ENCODE assay signal across 9 cellular contexts in the genomic region with DNA sequence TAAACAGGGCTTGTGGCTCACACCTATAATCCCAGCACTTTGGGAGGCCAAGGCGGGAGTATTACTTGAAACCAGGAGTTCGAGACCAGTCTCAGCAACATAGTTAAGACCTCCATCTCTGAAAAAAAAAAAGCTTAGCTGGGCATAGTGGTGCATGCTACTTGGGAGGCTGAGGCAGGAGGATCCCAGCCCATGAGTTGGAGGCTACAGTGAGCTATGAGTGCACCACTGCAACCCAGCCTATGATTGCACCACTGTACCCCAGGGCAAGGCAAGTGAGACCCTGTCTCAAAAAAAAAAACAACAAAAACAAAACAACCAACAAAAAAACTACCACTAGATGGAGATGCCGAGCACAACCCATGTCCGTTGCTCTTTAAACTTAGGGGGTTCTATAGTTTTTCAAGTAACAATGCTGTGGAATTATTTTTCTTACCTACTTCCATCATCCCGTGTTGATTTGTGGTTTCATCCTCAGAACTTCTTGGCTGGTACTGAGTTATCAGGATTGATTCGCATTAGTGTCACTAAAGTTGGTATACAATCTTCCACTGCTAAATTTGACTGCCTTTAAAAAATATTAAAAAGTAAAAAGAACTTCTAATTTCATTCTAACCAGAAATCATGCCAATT. TPM values are rescaled to one million over a fixed set of nuclear protein-coding genes. Genes with fewer than 3 reads are reported as not detected.
DNase-seq lines count a peak whose midpoint lies in the region; ATAC-seq and TF ChIP-seq lines count a peak whose summit lies in the region.
"Had no signal": no experiment of that assay in that cellular context is flagged by ENCODE, and none has a peak within 500 bp of the region (broad histone marks: within the 10 kb centered on the region; RNA-seq: fewer than 3 reads in every experiment).

No MANE protein-coding gene starts in this region.

- no peak overlapping the region for H2AFZ ChIP-seq in mammary epithelial cell (ENCODE audit: low read depth, low read length)

- DNase-seq in AG08395 (ENCODE audit: low spot score), result peak; percentile 49
- peak; percentile 57 for DNase-seq in ELF-1 (ENCODE audit: low read depth, low spot score)
- DNase-seq in NCI-H2107 treated with DMSO at 0.1 percent for 48 hours (lab: John Stamatoyannopoulos, UW; ENCODE audit: unreplicated experiment), result peak; percentile 58
- DNase-seq in mammary epithelial cell, result no peak
- DNase-seq in naive thymus-derived CD8-positive, alpha-beta T cell, result peak in 3 of 10 donors; percentile 62 to 64 (median 63)
- no peak for DNase-seq in activated CD4-positive, alpha-beta T cell treated with anti-CD3 and anti-CD28 coated beads, Interleukin-2, amount 50 U/mL, for 48 hours
- no peak for DNase-seq in effector CD8-positive, alpha-beta T cell (lab: John Stamatoyannopoulos, UW)

- no peaks in the 10 kb centered on the region for H3K27me3 Mint-ChIP-seq in naive thymus-derived CD8-positive, alpha-beta T cell

- H3K27ac ChIP-seq in mammary epithelial cell (ENCODE audit: insufficient read depth, low read depth, low read length), result no peak overlapping the region

- POLR2A ChIA-PET in naive thymus-derived CD8-positive, alpha-beta T cell (lab: Charles Lee), result interaction anchor here (0.7 to 5.5 kb wide), 7 partner anchors 9 to 49 kb away, joined by 3 to 41 read pairs (median 4); a partner anchor contains a TSS

- BruUV-seq in mammary epithelial cell (replicated peaks; lab: Mats Ljungman, UMichigan), result no TSS peak

- no peak overlapping the region for H3K9ac ChIP-seq in mammary epithelial cell (ENCODE audit: insufficient read depth, low read length)

- H3K4me2 ChIP-seq in mammary epithelial cell (ENCODE audit: insufficient read depth, low read depth, low read length), result no peak overlapping the region

- TF ChIP-seq CTCF in mammary epithelial cell (conservative IDR thresholded peaks at IDR 0.05 in 1 of 2, IDR thresholded peaks at IDR 0.05 in 1 of 2; ENCODE audit: extremely low read depth in 1 of 2, insufficient read depth in 1 of 2, low read depth in 1 of 2, low read length in 2 of 2), result peak; percentile 40 to 63

- H3K36me3 Mint-ChIP-seq in naive thymus-derived CD8-positive, alpha-beta T cell, result no peaks in the 10 kb centered on the region

- WGBS in mammary epithelial cell (ENCODE audit: low coverage, missing lambda C conversion rate), result 14% methylated on average over 6 of the region's 6 CpGs

- H3K27me3 ChIP-seq in mammary epithelial cell (ENCODE audit: insufficient read depth, low read length), result no peaks in the 10 kb centered on the region

- dilution Hi-C loops in mammary epithelial cell (cut with HindIII; ENCODE audit: low sequenced_read_pairs), result loop anchor here (5.0 kb wide), 1 partner anchor 91 kb away; no protein-coding TSS in a partner anchor

- no peaks in the 10 kb centered on the region for H3K9me3 Mint-ChIP-seq in naive thymus-derived CD8-positive, alpha-beta T cell

- H3K4me3 Mint-ChIP-seq in naive thymus-derived CD8-positive, alpha-beta T cell, result peak overlapping the region in 5 of 10 donors; percentile 8 to 34 (median 18)

- peaks cover 13% of the 10 kb centered on the region for H3K4me1 ChIP-seq in mammary epithelial cell (ENCODE audit: insufficient read depth, low read length)

- no peak overlapping the region for H3K4me3 ChIP-seq in mammary epithelial cell (replicated peaks in 1 of 3; ENCODE audit: insufficient read depth in 1 of 3, low read depth in 2 of 3, low read length in 3 of 3)

- H3K27ac Mint-ChIP-seq in naive thymus-derived CD8-positive, alpha-beta T cell, result peak overlapping the region in 9 of 10 donors; percentile 4 to 79 (median 63)

- no peaks in the 10 kb centered on the region for H3K9me3 ChIP-seq in mammary epithelial cell (replicated peaks; ENCODE audit: insufficient read depth, low read length)

- peaks cover 21 to 40% (median 35%) of the 10 kb centered on the region in 4 donors for H3K4me1 Mint-ChIP-seq in naive thymus-derived CD8-positive, alpha-beta T cell

- in situ Hi-C loops in mammary epithelial cell (cut with MboI; ENCODE audit: low sequenced_read_pairs in 2 of 2), result no loop called here

- no peaks in the 10 kb centered on the region for H3K36me3 ChIP-seq in mammary epithelial cell (ENCODE audit: insufficient read depth, low read length)

- H4K20me1 ChIP-seq in mammary epithelial cell (ENCODE audit: insufficient read depth, low read length), result no peaks in the 10 kb centered on the region

- H3K79me2 ChIP-seq in mammary epithelial cell (ENCODE audit: insufficient read depth, low read length), result no peaks in the 10 kb centered on the region

- intact Hi-C loops in mammary epithelial cell (cut with micrococcal nuclease), result loop anchor here (1.0 kb wide), 1 partner anchor 65 kb away; no protein-coding TSS in a partner anchor

- peak in 1 of 2 donors; percentile 19 for ATAC-seq in naive thymus-derived CD8-positive, alpha-beta T cell
- ATAC-seq in HG02642 (IDR thresholded peaks at IDR 0.05; ENCODE audit: poor library complexity, unreplicated experiment), result no peak

- CTCF ChIA-PET in mammary epithelial cell (lab: Charles Lee; ENCODE audit: low non-redundant PET), result no interaction called here

RNA-seq across cellular contexts. Expression of a gene that starts 12.2 kb away (rescaled TPM):
- total RNA-seq in mammary epithelial cell, result 10 to 100 TPM in 1 of 2 donors, 1 to 10 TPM in 1; 5.6 to 33.5 TPM
- polyA plus RNA-seq in mammary epithelial cell, result 3.9 TPM
- 4.7 TPM for polyA minus RNA-seq in mammary epithelial cell
- 100 to 1,000 TPM; 104 to 108 TPM for total RNA-seq in naive thymus-derived CD8-positive, alpha-beta T cell
- polyA plus RNA-seq in naive thymus-derived CD8-positive, alpha-beta T cell, result 10 to 100 TPM; 39.8 to 73.0 (median 49.8) TPM

RNA-seq across cellular contexts. Expression of a gene that starts 15.0 kb away (rescaled TPM):
- total RNA-seq in mammary epithelial cell, result under 1 TPM in 1 of 2 donors, not detected in 1; 0.17 TPM
- polyA plus RNA-seq in mammary epithelial cell, result 0.23 TPM
- not detected for polyA minus RNA-seq in mammary epithelial cell
- total RNA-seq in naive thymus-derived CD8-positive, alpha-beta T cell, result under 1 TPM in 1 of 2 experiments, not detected in 1; 0.29 TPM
- not detected for polyA plus RNA-seq in naive thymus-derived CD8-positive, alpha-beta T cell
- total RNA-seq: mononuclear cell had no signal

RNA-seq across cellular contexts. Expression of a gene that starts 22.7 kb away (rescaled TPM):
- 1 to 10 TPM; 2.0 to 2.3 TPM for total RNA-seq in mammary epithelial cell
- 1.1 TPM for polyA plus RNA-seq in mammary epithelial cell
- 2.6 TPM for polyA minus RNA-seq in mammary epithelial cell
- 1 to 10 TPM; 5.6 to 5.9 TPM for total RNA-seq in naive thymus-derived CD8-positive, alpha-beta T cell
- polyA plus RNA-seq in naive thymus-derived CD8-positive, alpha-beta T cell, result 1 to 10 TPM; 1.5 to 7.6 (median 3.1) TPM

RNA-seq across cellular contexts. Expression of a gene that starts 33.0 kb away (rescaled TPM):
- 1 to 10 TPM; 1.6 to 8.3 TPM for total RNA-seq in mammary epithelial cell
- polyA plus RNA-seq in mammary epithelial cell, result 1.2 TPM
- 5.7 TPM for polyA minus RNA-seq in mammary epithelial cell
- 10 to 100 TPM in 1 of 2 experiments, 1 to 10 TPM in 1; 9.8 to 12.8 TPM for total RNA-seq in naive thymus-derived CD8-positive, alpha-beta T cell
- 1 to 10 TPM; 2.1 to 4.6 (median 3.5) TPM for polyA plus RNA-seq in naive thymus-derived CD8-positive, alpha-beta T cell

RNA-seq across cellular contexts. Expression of a gene that starts 33.2 kb away (rescaled TPM):
- 10 to 100 TPM in 1 of 2 donors, under 1 TPM in 1; 0.73 to 18.0 TPM for total RNA-seq in mammary epithelial cell
- 0.93 TPM for polyA plus RNA-seq in mammary epithelial cell
- polyA minus RNA-seq in mammary epithelial cell, result 0.26 TPM
- total RNA-seq in naive thymus-derived CD8-positive, alpha-beta T cell, result 10 to 100 TPM; 13.8 to 16.0 TPM
- polyA plus RNA-seq in naive thymus-derived CD8-positive, alpha-beta T cell, result 10 to 100 TPM; 17.8 to 34.3 (median 33.5) TPM

Comparison
In these comparisons a context has a peak if more than half of its experiments do, and no peak if none do; other contexts are left out.
1. DNase-seq: peak in AG08395 (single experiment), ELF-1 (single experiment) and NCI-H2107 treated with DMSO at 0.1 percent for 48 hours (single experiment); none in mammary epithelial cell (single experiment), activated CD4-positive, alpha-beta T cell treated with anti-CD3 and anti-CD28 coated beads, Interleukin-2, amount 50 U/mL, for 48 hours (0 of 2) and effector CD8-positive, alpha-beta T cell (single experiment).